In genomic region chr4:22473268-22473667, GRCh38 we compare ENCODE assay signal across 1 cellular context.
TF ChIP-seq lines count a peak whose summit lies in the region.

No MANE protein-coding gene starts in this region.

TF ChIP-seq in endothelial cell of umbilical vein, 7 proteins besides CTCF, POLR2A, EP300 and RAD21 (continued from another document):
- TF ChIP-seq GATA2 (IDR thresholded peaks at IDR 0.05; ENCODE audit: insufficient read depth, insufficient read length, low read depth, low read length), result no peak
